Comparison of ENCODE assay signal across 8 cellular contexts in genomic region chr7:95545007-95545615, GRCh38. TPM values are rescaled to one million over a fixed set of nuclear protein-coding genes. Genes with fewer than 3 reads are reported as not detected.
DNase-seq lines count a peak whose midpoint lies in the region; ATAC-seq and TF ChIP-seq lines count a peak whose summit lies in the region.

No MANE protein-coding gene starts in this region.

- peaks cover 0 to 51% (median 25%) of the 10 kb centered on the region in 4 donors for H3K4me1 ChIP-seq in right lobe of liver
- peaks cover 0 to 54% (median 45%) of the 10 kb centered on the region in 4 donors for H3K4me1 ChIP-seq in tibial artery

- H3K36me3 ChIP-seq in right lobe of liver = no peaks in the 10 kb centered on the region
- no peaks in the 10 kb centered on the region for H3K36me3 ChIP-seq in tibial artery

- in situ Hi-C loops in G401 (cut with HindIII; ENCODE audit: low sequenced_read_pairs) = no loop called here

- peak; percentile 13 for DNase-seq in G401 (ENCODE audit: low spot score)
- peak; percentile 33 for DNase-seq in NCI-H146 (lab: John Stamatoyannopoulos, UW)
- DNase-seq in coronary artery (ENCODE audit: low spot score) = no peak
- DNase-seq in right lobe of liver = peak in 1 of 3 donors; percentile 64
- DNase-seq in tibial artery = peak; percentile 62 to 73
- no peak for DNase-seq in activated CD4-positive, alpha-beta T cell treated with anti-CD3 and anti-CD28 coated beads, Interleukin-2, amount 50 U/mL, for 4 hours

- peak overlapping the region; percentile 71 to 95 for H3K27ac ChIP-seq in coronary artery
- H3K27ac ChIP-seq in right lobe of liver = peak overlapping the region; percentile 56 to 94 (median 93)
- peak overlapping the region; percentile 76 to 88 for H3K27ac ChIP-seq in tibial artery

- intact Hi-C loops in right lobe of liver (cut with DNase I) (no loop called here), tibial artery (cut with DNase I; ENCODE audit: low total_unique reads) (no loop called here)

- H3K4me3 ChIP-seq in coronary artery = peak overlapping the region; percentile 56
- H3K4me3 ChIP-seq in right lobe of liver = peak overlapping the region in 2 of 3 donors; percentile 23 to 37
- peak overlapping the region; percentile 39 to 43 for H3K4me3 ChIP-seq in tibial artery

- peak; percentile 39 for TF ChIP-seq CTCF in coronary artery (IDR thresholded peaks at IDR 0.05)
- TF ChIP-seq CTCF in right lobe of liver (IDR thresholded peaks at IDR 0.05) = peak; percentile 69 to 80 (median 74)
- peak; percentile 67 to 70 for TF ChIP-seq CTCF in tibial artery (IDR thresholded peaks at IDR 0.05)

- H3K9me3 ChIP-seq in right lobe of liver (no peaks in the 10 kb centered on the region), tibial artery (no peaks in the 10 kb centered on the region)

- WGBS in right lobe of liver (ENCODE audit: insufficient coverage, low coverage, low lambda C conversion rate, missing lambda C conversion rate) = 11% methylated on average over 3 of the region's 3 CpGs

- ATAC-seq in right lobe of liver (peak; percentile 83 to 89 (median 87)), HG03571 (IDR thresholded peaks at IDR 0.05; ENCODE audit: unreplicated experiment) (no peak), GM19351 (IDR thresholded peaks at IDR 0.05; ENCODE audit: unreplicated experiment) (no peak)

- no peak for TF ChIP-seq POLR2A in right lobe of liver (IDR thresholded peaks at IDR 0.05)

- no peaks in the 10 kb centered on the region for H3K27me3 ChIP-seq in right lobe of liver
- no peaks in the 10 kb centered on the region for H3K27me3 ChIP-seq in tibial artery

RNA-seq across cellular contexts. Expression of gene PDK4, which starts 51.2 kb away (rescaled TPM):
- not detected in 2 replicates for total RNA-seq in G401 (2014; rRNA removed; shearing (Covaris generic))
- 100 to 1,000 TPM in 1 of 6 experiments, 10 to 100 TPM in 4, 1 to 10 TPM in 1; 7.9 to 109 (median 79.0) TPM for total RNA-seq in right lobe of liver

RNA-seq across cellular contexts. Expression of gene ASB4, which starts 59.4 kb away (rescaled TPM):
- total RNA-seq in G401 (2014; rRNA removed; shearing (Covaris generic)) = not detected in 2 replicates
- 1 to 10 TPM in 1 of 6 experiments, under 1 TPM in 4, not detected in 1; 0.29 to 3.4 (median 0.49) TPM for total RNA-seq in right lobe of liver

Comparison
In these comparisons a context has a peak if more than half of its experiments do, and no peak if none do; other contexts are left out.
1. DNase-seq: peak in G401 (single experiment), NCI-H146 (single experiment) and tibial artery (2 of 2); none in coronary artery (single experiment) and activated CD4-positive, alpha-beta T cell treated with anti-CD3 and anti-CD28 coated beads, Interleukin-2, amount 50 U/mL, for 4 hours (0 of 2).
2. ATAC-seq: peak in right lobe of liver (4 of 4); none in HG03571 (single experiment) and GM19351 (single experiment).
3. Peak in every context shown above with its lines, with median percentiles within 50 percentile points of each other: H3K27ac ChIP-seq, H3K4me3 ChIP-seq and CTCF ChIP-seq.